6 cellular contexts compared by ENCODE assay signal in genomic region chr18:73593207-73593606, GRCh38.
"Had no signal": no experiment of that assay in that cellular context is flagged by ENCODE, and none has a peak within 500 bp of the region (broad histone marks: within the 10 kb centered on the region; RNA-seq: fewer than 3 reads in every experiment).

No MANE protein-coding gene starts in this region.

- H3K4me3 ChIP-seq: K562 had no signal

- ATAC-seq: HepG2, K562 had no signal

- H3K36me3 Mint-ChIP-seq: IgD-negative memory B cell had no signal

- H3K27ac ChIP-seq: HL-60 had no signal

- H3K27ac Mint-ChIP-seq: IgD-negative memory B cell had no signal

- H3K4me1 Mint-ChIP-seq: IgD-negative memory B cell had no signal

- H3K4me3 Mint-ChIP-seq: IgD-negative memory B cell had no signal

- H3K27me3 Mint-ChIP-seq: IgD-negative memory B cell had no signal

- DNase-seq: IMR-90, KBM-7 had no signal
